Comparison of ENCODE assay signal across 17 cellular contexts in the genomic region with DNA sequence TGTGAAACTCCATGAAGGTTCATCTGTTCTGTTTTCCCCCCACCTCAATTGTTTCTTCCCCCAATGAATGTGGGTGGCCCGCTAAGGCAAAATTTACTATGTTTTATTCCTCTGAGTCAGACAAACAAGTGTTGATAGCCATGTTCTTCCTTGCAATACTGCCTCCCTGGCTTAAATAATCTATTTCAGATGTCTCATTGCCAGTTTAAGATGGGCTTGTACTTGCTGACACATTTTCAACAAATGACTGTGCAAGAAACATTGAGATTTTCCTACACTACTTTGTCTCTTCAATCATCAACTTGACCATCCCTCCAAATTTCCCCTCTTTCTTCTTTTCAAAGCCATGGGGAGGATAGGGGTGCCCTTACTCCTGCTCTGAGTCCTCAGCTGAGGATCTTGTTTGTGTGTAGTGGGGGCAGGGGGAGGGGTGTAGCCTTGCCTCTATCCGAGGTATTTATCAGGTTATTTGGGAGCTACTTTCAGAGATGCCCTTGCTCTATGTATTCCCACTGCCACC.
DNase-seq lines count a peak whose midpoint lies in the region; ATAC-seq lines count a peak whose summit lies in the region.
"Had no signal": no experiment of that assay in that cellular context is flagged by ENCODE, and none has a peak within 500 bp of the region (broad histone marks: within the 10 kb centered on the region; RNA-seq: fewer than 3 reads in every experiment).

No MANE protein-coding gene starts in this region.

- ATAC-seq in GM19463 (IDR thresholded peaks at IDR 0.05; ENCODE audit: unreplicated experiment) (peak; percentile 57), GM18498 (IDR thresholded peaks at IDR 0.05; ENCODE audit: unreplicated experiment) (no peak)

- no peak overlapping the region for H3K9ac ChIP-seq in HUES48 (ENCODE audit: low read depth, low read length)

- peaks cover 89% of the 10 kb centered on the region for H3K4me1 ChIP-seq in HUES48 (ENCODE audit: control insufficient read depth, insufficient read depth, low read length)
- H3K4me1 ChIP-seq: BE2C had no signal

- in situ Hi-C loops in G401 (cut with HindIII; ENCODE audit: low sequenced_read_pairs): no loop called here

- peak; percentile 40 for DNase-seq in fibroblast of peridontal ligament (ENCODE audit: extremely low read depth)
- DNase-seq in DMS 273 (lab: John Stamatoyannopoulos, UW; ENCODE audit: unreplicated experiment): no peak
- DNase-seq in stimulated activated CD4-positive, alpha-beta T cell treated with anti-CD3 and anti-CD28 coated beads, Interleukin-4, amount 100 ng/mL, for 4 hours: no peak
- DNase-seq in G401 (ENCODE audit: low spot score): no peak
- DNase-seq: ACHN; BE2C; CD4-positive, alpha-beta memory T cell; DMS79 treated with DMSO at 0.1 percent for 48 hours; GDM1; KG1; NCI-H1436; NCI-H2081; SW 1271 had no signal

- H3K36me3 ChIP-seq in HUES48 (ENCODE audit: control insufficient read depth, insufficient read depth, low read length): no peaks in the 10 kb centered on the region; the same call in 1 of the 2 replicates
- H3K36me3 ChIP-seq: BE2C, HAP-1 had no signal

- H3K4me3 ChIP-seq in HUES48 (ENCODE audit: low read depth, low read length): no peak overlapping the region
- H3K4me3 ChIP-seq: HAP-1 had no signal

- peaks cover 23% of the 10 kb centered on the region for H3K27me3 ChIP-seq in HUES48 (ENCODE audit: control insufficient read depth, insufficient read depth, low read length)
- H3K27me3 ChIP-seq: BE2C had no signal

- H3K9me3 ChIP-seq in HUES48 (ENCODE audit: control insufficient read depth, insufficient read depth, low read length): no peaks in the 10 kb centered on the region
- H3K9me3 ChIP-seq: BE2C had no signal

- H3K27ac ChIP-seq in HUES48 (ENCODE audit: low read depth, low read length): peak overlapping the region; percentile 83
